Comparison of ENCODE assay signal across 8 cellular contexts in genomic region chr12:111766608-111767361, GRCh38. TPM values are rescaled to one million over a fixed set of nuclear protein-coding genes. Genes with fewer than 3 reads are reported as not detected.
DNase-seq lines count a peak whose midpoint lies in the region; ATAC-seq and TF ChIP-seq lines count a peak whose summit lies in the region.

Gene ALDH2, plus strand, starts transcription at chr12:111766933. Its CDS starts 50 bp downstream, at chr12:111766983.

- TF ChIP-seq CTCF in fibroblast of pulmonary artery (IDR thresholded peaks at IDR 0.05; ENCODE audit: low read length, missing control alignments) (no peak), thoracic aorta (IDR thresholded peaks at IDR 0.05) (peak; percentile 23)

- H3K36me3 Mint-ChIP-seq in activated T-helper 2 cell treated with anti-CD3 and anti-CD28 coated beads, Interferon-gamma antibody, Interleukin-2, Interleukin-4, amounts not matched to agents 10 μg/mL and 5 μg/mL and 100 μg/mL, durations not matched to agents 14 hours and 24 hours and 36 hours (ENCODE audit: low read depth): peaks cover 3% of the 10 kb centered on the region
- peaks cover 0 to 4% (median 0%) of the 10 kb centered on the region in 3 donors for H3K36me3 Mint-ChIP-seq in naive thymus-derived CD8-positive, alpha-beta T cell

- peaks cover 14% of the 10 kb centered on the region for H3K4me1 Mint-ChIP-seq in activated T-helper 2 cell treated with anti-CD3 and anti-CD28 coated beads, Interferon-gamma antibody, Interleukin-2, Interleukin-4, amounts not matched to agents 10 μg/mL and 5 μg/mL and 100 μg/mL, durations not matched to agents 14 hours and 24 hours and 36 hours (ENCODE audit: low read depth)
- peaks cover 12 to 44% (median 17%) of the 10 kb centered on the region in 4 donors for H3K4me1 Mint-ChIP-seq in naive thymus-derived CD8-positive, alpha-beta T cell

- H3K36me3 ChIP-seq in thoracic aorta: no peaks in the 10 kb centered on the region

- POLR2A ChIA-PET in naive thymus-derived CD8-positive, alpha-beta T cell (lab: Charles Lee): no interaction called here

- ATAC-seq in GM21423 (IDR thresholded peaks at IDR 0.05; ENCODE audit: unreplicated experiment) (peak; percentile 37), thoracic aorta (ENCODE audit: insufficient number of reproducible peaks, low FRiP score, low read depth) (peak; percentile 78)
- peak; percentile 81 to 89 for ATAC-seq in naive thymus-derived CD8-positive, alpha-beta T cell

- H3K4me3 ChIP-seq in fibroblast of pulmonary artery (replicated peaks; ENCODE audit: low read depth, low read length): peak within 1 kb of the TSS; percentile 83
- H3K4me3 ChIP-seq in thoracic aorta: peak within 1 kb of the TSS; percentile 80

- H3K9me3 Mint-ChIP-seq in activated T-helper 2 cell treated with anti-CD3 and anti-CD28 coated beads, Interferon-gamma antibody, Interleukin-2, Interleukin-4, amounts not matched to agents 10 μg/mL and 5 μg/mL and 100 μg/mL, durations not matched to agents 14 hours and 24 hours and 36 hours: no peaks in the 10 kb centered on the region
- H3K9me3 Mint-ChIP-seq in naive thymus-derived CD8-positive, alpha-beta T cell: no peaks in the 10 kb centered on the region

- H3K27me3 Mint-ChIP-seq in activated T-helper 2 cell treated with anti-CD3 and anti-CD28 coated beads, Interferon-gamma antibody, Interleukin-2, Interleukin-4, amounts not matched to agents 10 μg/mL and 5 μg/mL and 100 μg/mL, durations not matched to agents 14 hours and 24 hours and 36 hours (ENCODE audit: low read depth): peaks cover 28% of the 10 kb centered on the region
- peaks cover 7 to 44% (median 18%) of the 10 kb centered on the region in 5 donors for H3K27me3 Mint-ChIP-seq in naive thymus-derived CD8-positive, alpha-beta T cell

- no peak within 1 kb of the TSS for H3K27ac Mint-ChIP-seq in activated T-helper 2 cell treated with anti-CD3 and anti-CD28 coated beads, Interferon-gamma antibody, Interleukin-2, Interleukin-4, amounts not matched to agents 10 μg/mL and 5 μg/mL and 100 μg/mL, durations not matched to agents 14 hours and 24 hours and 36 hours
- peak within 1 kb of the TSS in 7 of 10 donors; percentile 41 to 87 (median 77) for H3K27ac Mint-ChIP-seq in naive thymus-derived CD8-positive, alpha-beta T cell

- H3K27ac ChIP-seq in thoracic aorta: peak within 1 kb of the TSS; percentile 77 to 92

- intact Hi-C loops in activated T-helper 2 cell treated with anti-CD3 and anti-CD28 coated beads, Interferon-gamma antibody, Interleukin-2, Interleukin-4, amounts not matched to agents 10 μg/mL and 5 μg/mL and 100 μg/mL, durations not matched to agents 14 hours and 24 hours and 36 hours (cut with micrococcal nuclease): no loop called here

- H3K4me3 Mint-ChIP-seq in activated T-helper 2 cell treated with anti-CD3 and anti-CD28 coated beads, Interferon-gamma antibody, Interleukin-2, Interleukin-4, amounts not matched to agents 10 μg/mL and 5 μg/mL and 100 μg/mL, durations not matched to agents 14 hours and 24 hours and 36 hours (ENCODE audit: low read depth): peak within 1 kb of the TSS; percentile 78
- peak within 1 kb of the TSS; percentile 77 to 90 (median 86) for H3K4me3 Mint-ChIP-seq in naive thymus-derived CD8-positive, alpha-beta T cell

- no peaks in the 10 kb centered on the region for H3K27me3 ChIP-seq in thoracic aorta (replicated peaks; ENCODE audit: insufficient read depth)

- DNase-seq in CD1c-positive myeloid dendritic cell (ENCODE audit: extremely low spot score) (peak; percentile 42), NCI-H345 treated with DMSO at 0.1 percent for 48 hours (lab: John Stamatoyannopoulos, UW; ENCODE audit: unreplicated experiment) (peak; percentile 11), fibroblast of pulmonary artery (ENCODE audit: low read depth) (peak; percentile 53), thoracic aorta (ENCODE audit: low spot score) (no peak), SKM-1 treated with dmso at 0.1 percent for 144 hours (lab: John Stamatoyannopoulos, UW; ENCODE audit: unreplicated experiment) (no peak)
- DNase-seq in activated T-helper 2 cell treated with anti-CD3 and anti-CD28 coated beads, Interferon-gamma antibody, Interleukin-2, Interleukin-4, amounts not matched to agents 10 μg/mL and 5 μg/mL and 100 μg/mL, durations not matched to agents 14 hours and 24 hours and 36 hours (ENCODE audit: low spot score): peak; percentile 21
- DNase-seq in naive thymus-derived CD8-positive, alpha-beta T cell: peak in 8 of 10 donors; percentile 16 to 63 (median 30)

- no peaks in the 10 kb centered on the region for H3K9me3 ChIP-seq in thoracic aorta

- peaks cover 9 to 39% of the 10 kb centered on the region in 2 donors for H3K4me1 ChIP-seq in thoracic aorta (ENCODE audit: control insufficient read depth in 1 of 2, low read depth in 2 of 2)

RNA-seq across cellular contexts. Expression of gene ALDH2, which starts in this region (rescaled TPM):
- 0.11 and 0.34 TPM in 2 replicates for total RNA-seq in activated T-helper 2 cell treated with anti-CD3 and anti-CD28 coated beads, Interferon-gamma antibody, Interleukin-2, Interleukin-4, amounts not matched to agents 10 μg/mL and 5 μg/mL and 100 μg/mL, durations not matched to agents 14 hours and 24 hours and 36 hours
- 1 to 10 TPM; 3.1 to 3.9 TPM for total RNA-seq in naive thymus-derived CD8-positive, alpha-beta T cell
- 1 to 10 TPM in 1 of 3 donors, under 1 TPM in 2; 0.73 to 1.3 (median 0.85) TPM for polyA plus RNA-seq in naive thymus-derived CD8-positive, alpha-beta T cell
- total RNA-seq in thoracic aorta: 100 to 1,000 TPM in 1 of 2 donors, 10 to 100 TPM in 1; 99.0 to 135 TPM

Comparison
In these comparisons a context has a peak if more than half of its experiments do, and no peak if none do; other contexts are left out.
1. RNA of gene ALDH2 (total RNA-seq): 99.0 to 135 TPM in thoracic aorta; 3.1 to 3.9 TPM in naive thymus-derived CD8-positive, alpha-beta T cell and 0.11 to 0.34 TPM in activated T-helper 2 cell treated with anti-CD3 and anti-CD28 coated beads, Interferon-gamma antibody, Interleukin-2, Interleukin-4, amounts not matched to agents 10 μg/mL and 5 μg/mL and 100 μg/mL, durations not matched to agents 14 hours and 24 hours and 36 hours; every median in the first group is over 10 times any median in the second.
2. Peak in DNase-seq in activated T-helper 2 cell treated with anti-CD3 and anti-CD28 coated beads, Interferon-gamma antibody, Interleukin-2, Interleukin-4, amounts not matched to agents 10 μg/mL and 5 μg/mL and 100 μg/mL, durations not matched to agents 14 hours and 24 hours and 36 hours; RNA of the gene not detected or under 1 TPM.
3. DNase-seq: peak in CD1c-positive myeloid dendritic cell (single experiment), NCI-H345 treated with DMSO at 0.1 percent for 48 hours (single experiment), fibroblast of pulmonary artery (single experiment) and naive thymus-derived CD8-positive, alpha-beta T cell (8 of 10); none in thoracic aorta (single experiment) and SKM-1 treated with dmso at 0.1 percent for 144 hours (single experiment).
4. Peak in every context shown above with its lines, with median percentiles within 50 percentile points of each other: ATAC-seq.